In the genomic region with DNA sequence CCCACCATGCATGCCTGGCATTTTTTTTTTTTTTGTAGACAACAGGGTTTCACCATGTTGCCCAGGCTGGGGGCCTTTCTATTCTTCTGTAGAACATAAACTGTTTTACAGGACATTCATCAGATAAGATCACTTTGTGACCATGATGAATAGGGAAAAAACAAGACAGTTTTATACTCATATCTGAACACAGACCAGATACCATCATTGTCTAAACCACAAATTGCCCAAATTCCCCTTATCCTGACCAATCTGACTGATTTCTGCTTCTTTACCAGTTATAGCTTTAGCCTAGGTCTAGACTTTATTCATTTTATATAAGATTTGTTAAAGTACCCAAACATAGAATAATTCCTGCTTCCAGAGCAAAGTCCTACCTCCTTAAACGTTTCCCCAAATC, we compare ENCODE assay signal across 16 cellular contexts.
"Had no signal": no experiment of that assay in that cellular context is flagged by ENCODE, and none has a peak within 500 bp of the region (broad histone marks: within the 10 kb centered on the region; RNA-seq: fewer than 3 reads in every experiment).

No MANE protein-coding gene starts in this region.

- H3K27me3 Mint-ChIP-seq: central memory CD8-positive, alpha-beta T cell; progenitor cell of endocrine pancreas; stimulated activated naive CD8-positive, alpha-beta T cell treated with anti-CD3 and anti-CD28 coated beads, Interleukin-15, Interleukin-2, amounts not matched to agents 100 ng/mL and 50 ng/mL, for 24 hours; type B pancreatic cell had no signal

- H3K9me3 Mint-ChIP-seq: stimulated activated naive CD8-positive, alpha-beta T cell treated with anti-CD3 and anti-CD28 coated beads, Interleukin-15, Interleukin-2, amounts not matched to agents 100 ng/mL and 50 ng/mL, for 24 hours; type B pancreatic cell had no signal

- H3K27ac Mint-ChIP-seq: activated naive CD4-positive, alpha-beta T cell treated with anti-CD3 and anti-CD28 coated beads, Interleukin-2, amount 50 U/mL, for 72 hours; progenitor cell of endocrine pancreas; stimulated activated naive CD8-positive, alpha-beta T cell treated with anti-CD3 and anti-CD28 coated beads, Interleukin-15, Interleukin-2, amounts not matched to agents 100 ng/mL and 50 ng/mL, for 24 hours; type B pancreatic cell had no signal

- H3K4me3 Mint-ChIP-seq: central memory CD8-positive, alpha-beta T cell; stimulated activated naive CD8-positive, alpha-beta T cell treated with anti-CD3 and anti-CD28 coated beads, Interleukin-15, Interleukin-2, amounts not matched to agents 100 ng/mL and 50 ng/mL, for 24 hours; type B pancreatic cell had no signal

- H3K4me1 Mint-ChIP-seq: central memory CD8-positive, alpha-beta T cell had no signal

- H3K36me3 Mint-ChIP-seq: activated naive CD4-positive, alpha-beta T cell treated with anti-CD3 and anti-CD28 coated beads, Interleukin-2, amount 50 U/mL, for 72 hours; type B pancreatic cell had no signal

- DNase-seq: activated CD4-positive, alpha-beta T cell treated with anti-CD3 and anti-CD28 coated beads, Interleukin-2, amount 50 U/mL, for 48 hours; activated CD4-positive, CD25-positive, alpha-beta regulatory T cell treated with anti-CD3 and anti-CD28 coated beads, Interleukin-2, amount 50 U/mL, for 72 hours; activated effector memory CD4-positive, alpha-beta T cell treated with anti-CD3 and anti-CD28 coated beads, Interleukin-2, amount 50 U/mL, for 16 hours; activated T-cell treated with anti-CD3 and anti-CD28 coated beads, Interleukin-2, amount 50 U/mL, for 1 hour; anterior cingulate cortex; brain microvascular endothelial cell; islet precursor cell; midbrain; right cardiac atrium; stimulated activated CD4-positive, alpha-beta T cell treated with anti-CD3 and anti-CD28 coated beads, Interleukin-4, amount 100 ng/mL, for 24 hours had no signal

- ATAC-seq: activated naive CD4-positive, alpha-beta T cell treated with anti-CD3 and anti-CD28 coated beads, Interleukin-2, amount 50 U/mL, for 72 hours; esophagus mucosa; right cardiac atrium had no signal
